33 cellular contexts compared by ENCODE assay signal in genomic region chrX:47059142-47059874, GRCh38. TPM values are rescaled to one million over a fixed set of nuclear protein-coding genes. Genes with fewer than 3 reads are reported as not detected.
"Had no signal": no experiment of that assay in that cellular context is flagged by ENCODE, and none has a peak within 500 bp of the region (broad histone marks: within the 10 kb centered on the region; RNA-seq: fewer than 3 reads in every experiment).

No MANE protein-coding gene starts in this region.

- H3K27ac Mint-ChIP-seq: activated CD4-positive, alpha-beta T cell treated with anti-CD3 and anti-CD28 coated beads for 36 hours; activated CD4-positive, alpha-beta T cell treated with anti-CD3 and anti-CD28 coated beads, Interleukin-2, amount 10 ng/mL, durations not matched to agents 7 days and 5 days; activated CD8-positive, alpha-beta T cell treated with anti-CD3 and anti-CD28 coated beads, Interleukin-2, amount 10 ng/mL, durations not matched to agents 7 days and 5 days; activated naive CD4-positive, alpha-beta T cell treated with anti-CD3 and anti-CD28 coated beads, Interleukin-2, amount 50 U/mL, for 24 hours; activated naive CD8-positive, alpha-beta T cell treated with anti-CD3 and anti-CD28 coated beads, Interleukin-2, amount 10 ng/mL, durations not matched to agents 7 days and 5 days; activated T-cell treated with anti-CD3 and anti-CD28 coated beads, Interleukin-2, amount 50 U/mL, for 24 hours; activated T-helper 2 cell treated with anti-CD3 and anti-CD28 coated beads, Interferon-gamma antibody, Interleukin-2, Interleukin-4, amounts not matched to agents 10 μg/mL and 5 μg/mL and 100 μg/mL, durations not matched to agents 14 hours and 24 hours and 36 hours; T-helper 1 cell treated with Interleukin-12 subunit alpha and Interleukin-12 subunit beta and Interleukin-4 antibody, amounts not matched to agents 30 μg/mL and 1 μg/mL, for 36 hours; T-helper 2 cell treated with Interferon-gamma antibody and Interleukin-4, amounts not matched to agents 5 μg/mL and 100 μg/mL, for 36 hours; WTC11 had no signal

- H3K4me2 ChIP-seq: SK-N-SH had no signal

- H3K9me3 Mint-ChIP-seq: activated CD4-positive, alpha-beta T cell treated with anti-CD3 and anti-CD28 coated beads, Interleukin-2, amount 10 ng/mL, durations not matched to agents 7 days and 5 days; activated naive CD4-positive, alpha-beta T cell treated with anti-CD3 and anti-CD28 coated beads, Interleukin-2, amount 50 U/mL, for 24 hours; activated naive CD8-positive, alpha-beta T cell treated with anti-CD3 and anti-CD28 coated beads, Interleukin-2, amount 10 ng/mL, durations not matched to agents 7 days and 5 days; activated T-cell treated with anti-CD3 and anti-CD28 coated beads, Interleukin-2, amount 50 U/mL, for 24 hours; activated T-helper 2 cell treated with anti-CD3 and anti-CD28 coated beads, Interferon-gamma antibody, Interleukin-2, Interleukin-4, amounts not matched to agents 10 μg/mL and 5 μg/mL and 100 μg/mL, durations not matched to agents 14 hours and 24 hours and 36 hours; T-helper 1 cell treated with Interleukin-12 subunit alpha and Interleukin-12 subunit beta and Interleukin-4 antibody, amounts not matched to agents 30 μg/mL and 1 μg/mL, for 36 hours; T-helper 2 cell treated with Interferon-gamma antibody and Interleukin-4, amounts not matched to agents 5 μg/mL and 100 μg/mL, for 36 hours; WTC11 had no signal

- H3K9ac ChIP-seq: SK-N-SH had no signal

- ATAC-seq: activated CD4-positive, alpha-beta T cell treated with anti-CD3 and anti-CD28 coated beads for 36 hours; activated CD4-positive, CD25-positive, alpha-beta regulatory T cell treated with anti-CD3 and anti-CD28 coated beads, Interleukin-2, amount 50 U/mL, for 24 hours; activated CD8-positive, alpha-beta T cell treated with anti-CD3 and anti-CD28 coated beads, Interleukin-2, amount 10 ng/mL, durations not matched to agents 7 days and 5 days; Panc1; WTC11 had no signal

- FAIRE-seq: TTC549 had no signal

- H3K27me3 ChIP-seq: ascending aorta, SJSA1 had no signal

- H3K36me3 ChIP-seq: SJSA1 had no signal

- H3K4me1 ChIP-seq: ascending aorta, SJSA1 had no signal

- H3K36me3 Mint-ChIP-seq: activated naive CD4-positive, alpha-beta T cell treated with anti-CD3 and anti-CD28 coated beads, Interleukin-2, amount 50 U/mL, for 24 hours; activated naive CD8-positive, alpha-beta T cell treated with anti-CD3 and anti-CD28 coated beads, Interleukin-2, amount 10 ng/mL, durations not matched to agents 7 days and 5 days had no signal

- H3K4me3 Mint-ChIP-seq: activated CD4-positive, alpha-beta T cell treated with anti-CD3 and anti-CD28 coated beads for 36 hours; activated CD4-positive, alpha-beta T cell treated with anti-CD3 and anti-CD28 coated beads, Interleukin-2, amount 10 ng/mL, durations not matched to agents 7 days and 5 days; activated CD8-positive, alpha-beta T cell treated with anti-CD3 and anti-CD28 coated beads, Interleukin-2, amount 10 ng/mL, durations not matched to agents 7 days and 5 days; activated naive CD4-positive, alpha-beta T cell treated with anti-CD3 and anti-CD28 coated beads, Interleukin-2, amount 50 U/mL, for 24 hours; activated naive CD8-positive, alpha-beta T cell treated with anti-CD3 and anti-CD28 coated beads, Interleukin-2, amount 10 ng/mL, durations not matched to agents 7 days and 5 days; activated T-cell treated with anti-CD3 and anti-CD28 coated beads, Interleukin-2, amount 50 U/mL, for 24 hours; T-helper 1 cell treated with Interleukin-12 subunit alpha and Interleukin-12 subunit beta and Interleukin-4 antibody, amounts not matched to agents 30 μg/mL and 1 μg/mL, for 36 hours; T-helper 2 cell treated with Interferon-gamma antibody and Interleukin-4, amounts not matched to agents 5 μg/mL and 100 μg/mL, for 36 hours; WTC11 had no signal

- H3K27ac ChIP-seq: ascending aorta, SJSA1 had no signal

- H3K27me3 Mint-ChIP-seq: activated CD4-positive, alpha-beta T cell treated with anti-CD3 and anti-CD28 coated beads for 36 hours; activated naive CD4-positive, alpha-beta T cell treated with anti-CD3 and anti-CD28 coated beads, Interleukin-2, amount 50 U/mL, for 24 hours had no signal

- H3K4me3 ChIP-seq: ascending aorta, SJSA1 had no signal

- H3K9me3 ChIP-seq: ascending aorta, SJSA1, SK-N-SH had no signal

- DNase-seq: activated CD4-positive, alpha-beta T cell treated with anti-CD3 and anti-CD28 coated beads for 36 hours; activated CD4-positive, alpha-beta T cell treated with anti-CD3 and anti-CD28 coated beads, Interleukin-2, amount 10 ng/mL, durations not matched to agents 7 days and 5 days; activated CD4-positive, alpha-beta T cell treated with anti-CD3 and anti-CD28 coated beads, Interleukin-2, amount 50 U/mL, for 48 hours; activated CD8-positive, alpha-beta T cell treated with anti-CD3 and anti-CD28 coated beads, Interleukin-2, amount 10 ng/mL, durations not matched to agents 7 days and 5 days; activated gamma-delta T cell; activated naive CD4-positive, alpha-beta T cell treated with Interleukin-2 at 50 U/mL for 16 hours; activated naive CD8-positive, alpha-beta T cell treated with anti-CD3 and anti-CD28 coated beads, Interleukin-2, amount 10 ng/mL, durations not matched to agents 7 days and 5 days; activated T-cell treated with anti-CD3 and anti-CD28 coated beads, Interleukin-2, amount 50 U/mL, for 24 hours; amygdala; Kasumi-1; KBM-7; MM.1S; MV-4-11; NCI-H1092; NCI-H1436 treated with DMSO at 0.1 percent for 48 hours; NCI-H1694 treated with DMSO at 0.1 percent for 48 hours; NCI-H2029; NCI-H446; NCI-H510A treated with DMSO at 0.1 percent for 48 hours; NCI-H526 treated with DMSO at 0.1 percent for 48 hours; SHP77 treated with DMSO at 0.1 percent for 48 hours; SK-N-SH had no signal

- H3K4me1 Mint-ChIP-seq: activated CD4-positive, alpha-beta T cell treated with anti-CD3 and anti-CD28 coated beads for 36 hours; activated CD4-positive, alpha-beta T cell treated with anti-CD3 and anti-CD28 coated beads, Interleukin-2, amount 10 ng/mL, durations not matched to agents 7 days and 5 days; activated naive CD4-positive, alpha-beta T cell treated with anti-CD3 and anti-CD28 coated beads, Interleukin-2, amount 50 U/mL, for 24 hours; activated naive CD8-positive, alpha-beta T cell treated with anti-CD3 and anti-CD28 coated beads, Interleukin-2, amount 10 ng/mL, durations not matched to agents 7 days and 5 days; WTC11 had no signal

RNA-seq across cellular contexts. Expression of gene RGN, which starts 18.9 kb away (rescaled TPM):
- total RNA-seq: activated CD4-positive, alpha-beta T cell treated with anti-CD3 and anti-CD28 coated beads for 36 hours; activated CD4-positive, alpha-beta T cell treated with anti-CD3 and anti-CD28 coated beads, Interleukin-2, amount 10 ng/mL, durations not matched to agents 7 days and 5 days; activated CD8-positive, alpha-beta T cell treated with anti-CD3 and anti-CD28 coated beads, Interleukin-2, amount 10 ng/mL, durations not matched to agents 7 days and 5 days; activated naive CD8-positive, alpha-beta T cell treated with anti-CD3 and anti-CD28 coated beads, Interleukin-2, amount 10 ng/mL, durations not matched to agents 7 days and 5 days; activated T-helper 2 cell treated with anti-CD3 and anti-CD28 coated beads, Interferon-gamma antibody, Interleukin-2, Interleukin-4, amounts not matched to agents 10 μg/mL and 5 μg/mL and 100 μg/mL, durations not matched to agents 14 hours and 24 hours and 36 hours; RPMI7951; SJSA1 had no signal
